ENCODE assay signal across 14 cellular contexts in the genomic region with DNA sequence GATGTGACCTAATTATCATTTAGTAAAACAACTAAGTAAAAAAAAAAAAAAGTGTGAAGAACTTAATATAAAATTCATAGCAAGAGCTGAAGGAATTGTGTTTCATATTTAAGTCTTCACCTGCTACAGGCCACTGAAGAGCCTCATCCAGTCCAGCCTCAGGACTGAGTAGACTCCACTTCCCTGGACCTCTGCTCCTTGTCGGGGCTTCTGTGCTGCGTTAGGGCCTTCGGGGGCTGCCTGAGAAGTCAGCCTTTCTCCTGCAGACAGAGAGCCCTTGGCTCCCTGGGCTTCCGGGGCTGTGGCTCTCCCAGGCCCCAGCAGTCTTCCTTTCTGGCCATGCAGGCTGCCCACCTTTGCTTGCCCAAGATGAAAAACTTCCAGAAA.
A peak's percentile ranks its signal among the peaks of the same experiment; 100 is the strongest.
DNase-seq lines count a peak whose midpoint lies in the region; ATAC-seq and TF ChIP-seq lines count a peak whose summit lies in the region.
"Had no signal": no experiment of that assay in that cellular context is flagged by ENCODE, and none has a peak within 500 bp of the region (broad histone marks: within the 10 kb centered on the region; RNA-seq: fewer than 3 reads in every experiment).

No MANE protein-coding gene starts in this region.

- ATAC-seq in Panc1, result peak; percentile 60

- no TSS peak for BruUV-seq in Panc1 (replicated peaks; lab: Mats Ljungman, UMichigan)

- peak overlapping the region; percentile 96 for H3K4me2 ChIP-seq in BLaER1
- peak overlapping the region; percentile 45 for H3K4me2 ChIP-seq in osteoblast (ENCODE audit: insufficient read depth, low read length)

- WGBS in esophagus muscularis mucosa, result 40% methylated on average over 4 of the region's 4 CpGs
- WGBS in suprapubic skin, result 73% methylated on average over 4 of the region's 4 CpGs

- no peak for TF ChIP-seq CTCF in Panc1 (IDR thresholded peaks at IDR 0.05)
- TF ChIP-seq CTCF in esophagus muscularis mucosa (IDR thresholded peaks at IDR 0.05), result no peak
- TF ChIP-seq CTCF in osteoblast (IDR thresholded peaks at IDR 0.05; ENCODE audit: extremely low read depth, low read depth, low read length), result no peak
- TF ChIP-seq CTCF in suprapubic skin (IDR thresholded peaks at IDR 0.05), result no peak

- TF ChIP-seq EP300 in esophagus muscularis mucosa (IDR thresholded peaks at IDR 0.05), result no peak
- no peak for TF ChIP-seq EP300 in suprapubic skin (IDR thresholded peaks at IDR 0.05)

- H3K9ac ChIP-seq in BLaER1, result peak overlapping the region; percentile 99; the same call in 1 of the 2 replicates

- H3K9me3 ChIP-seq in BLaER1 (no peaks in the 10 kb centered on the region), Panc1 (ENCODE audit: control insufficient read depth, insufficient read depth, low read depth, low read length) (no peaks in the 10 kb centered on the region), esophagus muscularis mucosa (no peaks in the 10 kb centered on the region), osteoblast (ENCODE audit: low read depth, low read length) (no peaks in the 10 kb centered on the region), suprapubic skin (no peaks in the 10 kb centered on the region)
- H3K9me3 ChIP-seq: heart right ventricle, left lung had no signal

- peak overlapping the region; percentile 92 for H3K4me3 ChIP-seq in BLaER1
- no peak overlapping the region for H3K4me3 ChIP-seq in Panc1 (ENCODE audit: low read depth in 2 of 2, low read length in 2 of 2)
- peak overlapping the region in 1 of 4 donors; percentile 36 for H3K4me3 ChIP-seq in esophagus muscularis mucosa
- no peak overlapping the region for H3K4me3 ChIP-seq in osteoblast (ENCODE audit: insufficient read depth, low read length)
- H3K4me3 ChIP-seq in suprapubic skin, result no peak overlapping the region
- H3K4me3 ChIP-seq: heart right ventricle, left lung had no signal

- peaks cover 2% of the 10 kb centered on the region for H3K79me2 ChIP-seq in osteoblast (ENCODE audit: insufficient read depth, low read length)

- DNase-seq in Panc1 (ENCODE audit: low read depth, low spot score) (peak; percentile 4), esophagus muscularis mucosa (ENCODE audit: extremely low spot score) (no peak), osteoblast (ENCODE audit: insufficient read length, low spot score, missing footprints) (peak; percentile 42), suprapubic skin (ENCODE audit: low spot score in 2 of 2) (no peak), dermis blood vessel endothelial cell (no peak), T-helper 2 cell (no peak), AG08395 (ENCODE audit: low spot score) (no peak)
- DNase-seq: activated naive CD4-positive, alpha-beta T cell; heart right ventricle; left lung; NCI-H1436; NCI-H69; small intestine had no signal

- H4K20me1 ChIP-seq in BLaER1 (peaks cover 100% of the 10 kb centered on the region), osteoblast (ENCODE audit: insufficient read depth, low read length) (no peaks in the 10 kb centered on the region)

- intact Hi-C loops in Panc1 (cut with micrococcal nuclease; ENCODE audit: unreplicated experiment) (loop anchor here (10.0 kb wide), 1 partner anchor 184 kb away; no protein-coding TSS in a partner anchor), esophagus muscularis mucosa (cut with DNase I) (loop anchor here (10.0 kb wide), 1 partner anchor 154 kb away; no protein-coding TSS in a partner anchor)

- CTCF ChIA-PET in Panc1 (lab: Charles Lee), result no interaction called here

- TF ChIP-seq POLR2A in esophagus muscularis mucosa (IDR thresholded peaks at IDR 0.05; ENCODE audit: low read depth) (no peak), suprapubic skin (IDR thresholded peaks at IDR 0.05) (no peak)

- in situ Hi-C loops in Panc1 (cut with HindIII; ENCODE audit: low pct_unique_long_range_greater_than_20kb, low sequenced_read_pairs), result no loop called here

- H3K27me3 ChIP-seq in BLaER1, result no peaks in the 10 kb centered on the region
- H3K27me3 ChIP-seq in Panc1 (ENCODE audit: control insufficient read depth, insufficient read depth, low read length), result no peaks in the 10 kb centered on the region
- no peaks in the 10 kb centered on the region for H3K27me3 ChIP-seq in esophagus muscularis mucosa
- H3K27me3 ChIP-seq in osteoblast (ENCODE audit: insufficient read depth, low read length), result no peaks in the 10 kb centered on the region
- no peaks in the 10 kb centered on the region for H3K27me3 ChIP-seq in suprapubic skin
- H3K27me3 ChIP-seq: heart right ventricle, left lung had no signal

- POLR2A ChIA-PET in Panc1 (lab: Charles Lee), result interaction anchor here (0.7 kb wide), 1 partner anchor 30 kb away, joined by 7 read pairs; no protein-coding TSS in a partner anchor

- H3K4me1 ChIP-seq in BLaER1 (peaks cover 97% of the 10 kb centered on the region), Panc1 (ENCODE audit: control insufficient read depth, insufficient read depth, low read length) (peaks cover 43% of the 10 kb centered on the region), esophagus muscularis mucosa (peaks cover 6 to 65% (median 54%) of the 10 kb centered on the region in 4 donors), osteoblast (ENCODE audit: insufficient read depth, low read length) (peaks cover 39% of the 10 kb centered on the region), suprapubic skin (peaks cover 2% of the 10 kb centered on the region)
- H3K4me1 ChIP-seq: left lung had no signal

- H2AFZ ChIP-seq in osteoblast (ENCODE audit: low read length), result no peak overlapping the region

- H3K27ac ChIP-seq in BLaER1, result peak overlapping the region; percentile 99; the same call in 1 of the 2 replicates
- H3K27ac ChIP-seq in Panc1 (ENCODE audit: low read length), result peak overlapping the region; percentile 81
- peak overlapping the region; percentile 84 to 93 (median 89) for H3K27ac ChIP-seq in esophagus muscularis mucosa (replicated peaks in 1 of 4)
- peak overlapping the region; percentile 95 for H3K27ac ChIP-seq in osteoblast (ENCODE audit: low read depth, low read length)
- H3K27ac ChIP-seq in suprapubic skin, result no peak overlapping the region
- H3K27ac ChIP-seq: heart right ventricle, left lung had no signal

- H3K36me3 ChIP-seq in BLaER1 (peaks cover 98% of the 10 kb centered on the region), Panc1 (ENCODE audit: control insufficient read depth, insufficient read depth, low read length) (peaks cover 4% of the 10 kb centered on the region), esophagus muscularis mucosa (peaks cover 0 to 15% (median 0%) of the 10 kb centered on the region in 4 donors), osteoblast (ENCODE audit: insufficient read depth, low read length) (peaks cover 21% of the 10 kb centered on the region), suprapubic skin (no peaks in the 10 kb centered on the region)
- H3K36me3 ChIP-seq: left lung had no signal

Comparison
In these comparisons a context has a peak if more than half of its experiments do, and no peak if none do; other contexts are left out.
1. DNase-seq: peak in Panc1 (single experiment) and osteoblast (single experiment); none in esophagus muscularis mucosa (single experiment), suprapubic skin (0 of 2), dermis blood vessel endothelial cell (single experiment), T-helper 2 cell (0 of 5) and AG08395 (single experiment).